Comparison of ENCODE assay signal across 21 cellular contexts in the genomic region with DNA sequence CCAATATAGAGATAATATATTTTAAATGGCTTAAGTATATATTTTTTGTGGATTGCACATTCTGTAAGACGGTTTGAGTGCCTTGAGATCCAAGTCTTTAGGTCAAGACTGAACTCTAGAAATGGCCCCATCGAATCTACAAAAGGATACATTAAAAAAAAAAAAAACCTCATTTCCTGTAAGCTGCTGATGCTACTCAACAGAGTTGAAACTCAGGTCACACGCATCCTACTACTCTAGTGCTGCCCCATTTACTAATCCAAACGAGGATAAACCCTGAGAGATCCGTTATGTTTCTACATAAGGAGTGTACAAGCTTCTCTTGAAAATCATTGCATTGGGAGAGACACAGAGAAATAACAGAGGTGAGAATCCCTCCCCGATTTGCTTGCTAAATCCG.
"Had no signal": no experiment of that assay in that cellular context is flagged by ENCODE, and none has a peak within 500 bp of the region (broad histone marks: within the 10 kb centered on the region; RNA-seq: fewer than 3 reads in every experiment).

No MANE protein-coding gene starts in this region.

- H3K27me3 ChIP-seq: colonic mucosa, gastrocnemius medialis, right atrium auricular region had no signal

- H3K4me3 ChIP-seq: colonic mucosa, gastrocnemius medialis, left ventricle myocardium inferior, lung, right atrium auricular region, thoracic aorta had no signal

- H3K36me3 ChIP-seq: colonic mucosa, gastrocnemius medialis, left ventricle myocardium inferior, right atrium auricular region, thoracic aorta had no signal

- H3K27ac ChIP-seq: colonic mucosa, left ventricle myocardium inferior, right atrium auricular region, thoracic aorta had no signal

- H3K9me3 ChIP-seq: colonic mucosa, gastrocnemius medialis, left ventricle myocardium inferior, right atrium auricular region, thoracic aorta had no signal

- H3K4me1 ChIP-seq: colonic mucosa had no signal

- DNase-seq: activated B cell treated with CpG ODN at 0.5 μM for 24 hours; activated CD4-positive, alpha-beta T cell treated with anti-CD3 and anti-CD28 coated beads, Interleukin-2, amount 50 U/mL, for 1 hour; activated gamma-delta T cell; activated naive CD4-positive, alpha-beta T cell treated with anti-CD3 and anti-CD28 coated beads, Interleukin-2, amount 50 U/mL, for 16 hours; activated T-cell treated with anti-CD3 and anti-CD28 coated beads, Interleukin-2, amount 50 U/mL, for 1 hour; anterior cingulate cortex; colonic mucosa; effector memory CD4-positive, alpha-beta T cell; gastrocnemius medialis; glutamatergic neuron; islet precursor cell; left ventricle myocardium inferior; mesendoderm; natural killer cell; stimulated activated CD4-positive, alpha-beta T cell treated with anti-CD3 and anti-CD28 coated beads, Interleukin-15, amount 100 ng/mL, for 24 hours; stimulated activated CD4-positive, alpha-beta T cell treated with anti-CD3 and anti-CD28 coated beads, Interleukin-2, amount 100 ng/mL, for 24 hours; stimulated activated naive CD4-positive, alpha-beta T cell treated with Interleukin-2 at 50 U/mL for 16 hours had no signal

- FAIRE-seq: bronchial epithelial cell had no signal
